ENCODE assay signal across 15 cellular contexts in genomic region chr18:55262021-55262560, GRCh38.
"Had no signal": no experiment of that assay in that cellular context is flagged by ENCODE, and none has a peak within 500 bp of the region (broad histone marks: within the 10 kb centered on the region; RNA-seq: fewer than 3 reads in every experiment).

No MANE protein-coding gene starts in this region.

- H3K4me3 Mint-ChIP-seq: natural killer cell, neural crest cell had no signal

- FAIRE-seq: endometrium, small intestine had no signal

- H3K27ac Mint-ChIP-seq: natural killer cell had no signal

- H3K27me3 ChIP-seq: gastrocnemius medialis, ovary, right atrium auricular region, suprapubic skin, thyroid gland had no signal

- H3K27ac ChIP-seq: ovary, right atrium auricular region, suprapubic skin, thyroid gland had no signal

- H3K9me3 ChIP-seq: gastrocnemius medialis, ovary, right atrium auricular region, suprapubic skin, thyroid gland had no signal

- H3K36me3 Mint-ChIP-seq: natural killer cell had no signal

- H3K4me3 ChIP-seq: gastrocnemius medialis, ovary, right atrium auricular region, suprapubic skin, thyroid gland had no signal

- ATAC-seq: esophagus mucosa; gastrocnemius medialis; left colon; natural killer cell; stimulated activated naive CD8-positive, alpha-beta T cell treated with anti-CD3 and anti-CD28 coated beads, Interleukin-15, Interleukin-2, amounts not matched to agents 100 U/mL and 50 U/mL, for 24 hours had no signal

- H3K9me3 Mint-ChIP-seq: natural killer cell had no signal

- H3K36me3 ChIP-seq: ovary had no signal

- DNase-seq: effector memory CD4-positive, alpha-beta T cell; gastrocnemius medialis; glutamatergic neuron; left colon; natural killer cell; ovary; small intestine; stimulated activated CD4-positive, alpha-beta T cell treated with anti-CD3 and anti-CD28 coated beads, Interleukin-2, amount 100 ng/mL, for 48 hours; stimulated activated naive CD8-positive, alpha-beta T cell treated with anti-CD3 and anti-CD28 coated beads, Interleukin-15, Interleukin-2, amounts not matched to agents 100 U/mL and 50 U/mL, for 24 hours; thyroid gland had no signal
